In the genomic region with DNA sequence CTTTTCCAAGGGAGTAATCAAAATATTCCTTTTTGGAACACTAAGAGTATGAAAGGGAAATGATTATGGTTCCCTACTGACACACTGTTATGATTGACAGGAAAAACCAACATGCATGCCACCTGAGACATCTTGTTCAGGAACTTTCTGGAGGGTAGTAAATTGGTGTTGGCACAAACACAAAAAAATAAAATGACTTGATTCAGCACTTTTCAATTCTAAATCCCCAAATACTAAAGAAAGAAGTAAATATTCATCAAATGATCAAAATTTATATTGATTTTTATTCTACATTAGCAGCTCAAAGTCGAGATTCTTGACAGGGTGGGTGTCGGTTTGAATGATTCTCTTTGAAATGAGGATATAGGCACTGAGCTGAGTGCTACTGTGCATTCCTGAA, we compare ENCODE assay signal across 1 cellular context.
TF ChIP-seq lines count a peak whose summit lies in the region.

No MANE protein-coding gene starts in this region.

TF ChIP-seq in SK-N-SH, 30 proteins besides CTCF, POLR2A, EP300 and RAD21 (continued from another document):
- no peak for TF ChIP-seq REST (IDR thresholded peaks at IDR 0.05; ENCODE audit: low read depth, low read length)
- TF ChIP-seq JUND (IDR thresholded peaks at IDR 0.05): no peak
- no peak for TF ChIP-seq IRF3 (IDR thresholded peaks at IDR 0.05; ENCODE audit: low read depth, low read length)
- no peak for TF ChIP-seq GATA2 (CRISPR knock-in tag; IDR thresholded peaks at IDR 0.05)
- no peak for TF ChIP-seq FOSL2 (IDR thresholded peaks at IDR 0.05; ENCODE audit: borderline replicate concordance, low read depth)
- TF ChIP-seq ELF1 (IDR thresholded peaks at IDR 0.05): no peak
- TF ChIP-seq TEAD4 (IDR thresholded peaks at IDR 0.05; ENCODE audit: borderline replicate concordance, insufficient read depth): no peak
- no peak for TF ChIP-seq EZH2phosphoT487 (IDR thresholded peaks at IDR 0.05; ENCODE audit: borderline replicate concordance, low read depth)
- no peak for TF ChIP-seq YY1 (IDR thresholded peaks at IDR 0.05; ENCODE audit: low read depth)
- TF ChIP-seq MAX (IDR thresholded peaks at IDR 0.05; ENCODE audit: low read depth): no peak
- TF ChIP-seq RCOR1 (IDR thresholded peaks at IDR 0.05; ENCODE audit: low read length): no peak
- no peak for TF ChIP-seq NRF1 (IDR thresholded peaks at IDR 0.05; ENCODE audit: low read depth, low read length)
- no peak for TF ChIP-seq USF2 (IDR thresholded peaks at IDR 0.05; ENCODE audit: borderline replicate concordance, low read depth, low read length)
- no peak for TF ChIP-seq SIN3A (IDR thresholded peaks at IDR 0.05; ENCODE audit: borderline replicate concordance, low read depth, low read length)
- no peak for TF ChIP-seq POLR2AphosphoS5 (IDR thresholded peaks at IDR 0.05; ENCODE audit: low read depth, low read length)
